Comparison of ENCODE assay signal across 18 cellular contexts in the genomic region with DNA sequence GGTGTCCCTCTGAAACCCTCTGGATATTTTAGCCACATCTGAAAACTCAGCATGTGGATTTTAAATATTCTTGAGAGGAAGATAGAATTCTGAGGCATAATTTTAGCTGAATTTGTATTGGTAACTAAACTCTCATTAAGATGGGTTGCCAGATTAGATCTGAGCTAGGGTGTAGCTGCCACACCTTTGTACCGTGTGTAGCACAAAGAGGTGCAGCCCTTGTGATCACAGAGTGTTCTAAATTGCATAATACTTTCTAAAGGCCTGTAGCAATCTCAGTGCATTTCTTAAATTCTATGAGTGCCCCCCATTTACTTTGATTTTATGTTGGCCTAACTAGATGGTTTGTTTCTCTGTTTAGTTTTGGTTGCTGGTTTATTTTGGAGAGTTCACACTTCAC. TPM values are rescaled to one million over a fixed set of nuclear protein-coding genes. Genes with fewer than 3 reads are reported as not detected.
DNase-seq lines count a peak whose midpoint lies in the region; ATAC-seq, FAIRE-seq and TF ChIP-seq lines count a peak whose summit lies in the region.
"Had no signal": no experiment of that assay in that cellular context is flagged by ENCODE, and none has a peak within 500 bp of the region (broad histone marks: within the 10 kb centered on the region; RNA-seq: fewer than 3 reads in every experiment).

No MANE protein-coding gene starts in this region.

- TF ChIP-seq POLR2A in breast epithelium (IDR thresholded peaks at IDR 0.05) = no peak

- H3K27me3 Mint-ChIP-seq in MCF 10A (ENCODE audit: insufficient read depth, unreplicated experiment) = no peaks in the 10 kb centered on the region
- H3K27me3 Mint-ChIP-seq in naive thymus-derived CD4-positive, alpha-beta T cell = no peaks in the 10 kb centered on the region
- H3K27me3 Mint-ChIP-seq: CD4-positive, alpha-beta T cell had no signal

- H3K4me1 ChIP-seq in breast epithelium = no peaks in the 10 kb centered on the region
- H3K4me1 ChIP-seq in foreskin keratinocyte = peaks cover 32% of the 10 kb centered on the region
- no peaks in the 10 kb centered on the region for H3K4me1 ChIP-seq in small intestine (ENCODE audit: control insufficient read depth in 2 of 2, insufficient read depth in 1 of 2, low read depth in 1 of 2, low read length in 1 of 2)
- no peaks in the 10 kb centered on the region for H3K4me1 ChIP-seq in naive thymus-derived CD4-positive, alpha-beta T cell (ENCODE audit: control insufficient read depth in 2 of 2, insufficient read depth in 2 of 2, low read length in 2 of 2)

- FAIRE-seq in small intestine (lab: Jason Lieb, UNC) = no peak
- FAIRE-seq: A549, H1, HepG2 had no signal

- H3K9me3 Mint-ChIP-seq in MCF 10A (ENCODE audit: unreplicated experiment) = no peaks in the 10 kb centered on the region
- peaks cover 0 to 20% (median 4%) of the 10 kb centered on the region in 11 donors for H3K9me3 Mint-ChIP-seq in naive thymus-derived CD4-positive, alpha-beta T cell
- H3K9me3 Mint-ChIP-seq: H9 had no signal

- DNase-seq in MCF 10A (ENCODE audit: unreplicated experiment) (peak; percentile 43), breast epithelium (ENCODE audit: low spot score in 2 of 2) (no peak), foreskin keratinocyte (peak in 1 of 2 donors; percentile 7), small intestine (peak; percentile 16), substantia nigra (lab: John Stamatoyannopoulos, UW) (no peak)
- no peak for DNase-seq in stimulated activated CD4-positive, alpha-beta T cell treated with anti-CD3 and anti-CD28 coated beads, Interleukin-4, amount 100 ng/mL, for 4 hours
- no peak for DNase-seq in naive thymus-derived CD4-positive, alpha-beta T cell
- DNase-seq: AML-193; CD4-positive, alpha-beta T cell; DMS153; DMS79 treated with DMSO at 0.1 percent for 48 hours; GF-D8; H9 had no signal

- peaks cover 43% of the 10 kb centered on the region for H3K4me1 Mint-ChIP-seq in MCF 10A (ENCODE audit: insufficient read depth, unreplicated experiment)
- no peaks in the 10 kb centered on the region for H3K4me1 Mint-ChIP-seq in naive thymus-derived CD4-positive, alpha-beta T cell
- H3K4me1 Mint-ChIP-seq: H9 had no signal

- H3K27me3 ChIP-seq in breast epithelium (no peaks in the 10 kb centered on the region), foreskin keratinocyte (no peaks in the 10 kb centered on the region), small intestine (ENCODE audit: control insufficient read depth in 2 of 2, insufficient read depth in 2 of 2, low read length in 2 of 2) (no peaks in the 10 kb centered on the region)
- no peaks in the 10 kb centered on the region for H3K27me3 ChIP-seq in naive thymus-derived CD4-positive, alpha-beta T cell (ENCODE audit: control insufficient read depth in 2 of 2, insufficient read depth in 2 of 2, low read length in 2 of 2)

- H3K36me3 Mint-ChIP-seq in MCF 10A (ENCODE audit: insufficient read depth, unreplicated experiment) = peaks cover 6% of the 10 kb centered on the region
- H3K36me3 Mint-ChIP-seq in naive thymus-derived CD4-positive, alpha-beta T cell = peaks cover 0 to 3% (median 0%) of the 10 kb centered on the region in 5 donors

- POLR2A ChIA-PET in MCF 10A (lab: Yijun Ruan, JAX) = interaction anchor here (0.6 to 1.8 kb wide), 21 partner anchors 10 to 678 kb away, joined by 3 to 15 read pairs (median 4); a partner anchor contains a TSS
- POLR2A ChIA-PET in naive thymus-derived CD4-positive, alpha-beta T cell (lab: Charles Lee) = no interaction called here

- WGBS in small intestine, 3 donors = 26 to 63% (median 41%) methylated on average over 1 of the region's 1 CpG

- H3K4me3 ChIP-seq in breast epithelium (no peak overlapping the region), small intestine (ENCODE audit: low read depth in 1 of 2, low read length in 2 of 2) (no peak overlapping the region)
- no peak overlapping the region for H3K4me3 ChIP-seq in naive thymus-derived CD4-positive, alpha-beta T cell (ENCODE audit: low read length)
- H3K4me3 ChIP-seq: A549 had no signal

- CTCF ChIA-PET in MCF 10A (lab: Yijun Ruan, JAX) = interaction anchor here (0.6 to 1.3 kb wide), 5 partner anchors 20 to 53 kb away, joined by 3 to 7 read pairs (median 3); a partner anchor contains a TSS
- CTCF ChIA-PET in naive thymus-derived CD4-positive, alpha-beta T cell (lab: Charles Lee) = no interaction called here

- H3K4me3 Mint-ChIP-seq in MCF 10A (ENCODE audit: unreplicated experiment) = no peak overlapping the region
- no peak overlapping the region for H3K4me3 Mint-ChIP-seq in naive thymus-derived CD4-positive, alpha-beta T cell
- H3K4me3 Mint-ChIP-seq: CD4-positive, alpha-beta T cell; H9 had no signal

- no TSS peak for BruUV-seq in MCF 10A (replicated peaks; lab: Mats Ljungman, UMichigan)

- no peaks in the 10 kb centered on the region for H3K36me3 ChIP-seq in breast epithelium
- no peaks in the 10 kb centered on the region for H3K36me3 ChIP-seq in small intestine (ENCODE audit: control insufficient read depth in 2 of 2, insufficient read depth in 2 of 2, low read length in 2 of 2)
- no peaks in the 10 kb centered on the region for H3K36me3 ChIP-seq in naive thymus-derived CD4-positive, alpha-beta T cell (ENCODE audit: control insufficient read depth in 2 of 3, insufficient read depth in 3 of 3, low read length in 3 of 3)

- intact Hi-C loops in MCF 10A (cut with micrococcal nuclease) = no loop called here
- intact Hi-C loops in breast epithelium (cut with DNase I; ENCODE audit: low total_unique reads) = no loop called here
- intact Hi-C loops in naive thymus-derived CD4-positive, alpha-beta T cell (cut with micrococcal nuclease) = no loop called here

- TF ChIP-seq CTCF in MCF 10A (IDR thresholded peaks at IDR 0.05; ENCODE audit: unreplicated experiment) (no peak), breast epithelium (IDR thresholded peaks at IDR 0.05) (no peak), foreskin keratinocyte (conservative IDR thresholded peaks at IDR 0.05) (no peak)

- H3K27ac ChIP-seq in breast epithelium (no peak overlapping the region), foreskin keratinocyte (peak overlapping the region; percentile 50), small intestine (ENCODE audit: low read depth in 1 of 2, low read length in 1 of 2) (no peak overlapping the region), substantia nigra (ENCODE audit: low read depth, low read length, poor library complexity, severe bottlenecking) (no peak overlapping the region)
- H3K27ac ChIP-seq in naive thymus-derived CD4-positive, alpha-beta T cell (ENCODE audit: low read depth, low read length) = no peak overlapping the region
- H3K27ac ChIP-seq: 22Rv1, A549, C4-2B had no signal

- no peak for ATAC-seq in foreskin keratinocyte
- no peak for ATAC-seq in naive thymus-derived CD4-positive, alpha-beta T cell
- ATAC-seq: A549, HepG2 had no signal

- no peaks in the 10 kb centered on the region for H3K9me3 ChIP-seq in breast epithelium
- no peaks in the 10 kb centered on the region for H3K9me3 ChIP-seq in small intestine (ENCODE audit: control insufficient read depth, low read depth)
- H3K9me3 ChIP-seq in naive thymus-derived CD4-positive, alpha-beta T cell (ENCODE audit: control insufficient read depth in 2 of 3, low read length in 3 of 3) = no peaks in the 10 kb centered on the region
- H3K9me3 ChIP-seq: A549 had no signal

- peak overlapping the region; percentile 98 for H3K27ac Mint-ChIP-seq in MCF 10A (ENCODE audit: low read depth, unreplicated experiment)
- no peak overlapping the region for H3K27ac Mint-ChIP-seq in naive thymus-derived CD4-positive, alpha-beta T cell
- H3K27ac Mint-ChIP-seq: CD4-positive, alpha-beta T cell; H9 had no signal

RNA-seq across cellular contexts. Expression of a gene that starts 53.0 kb away (rescaled TPM):
- total RNA-seq in MCF 10A (2022) (13.3 and 15.7 TPM in 2 replicates), breast epithelium (10 to 100 TPM in 1 of 3 donors, 1 to 10 TPM in 1, under 1 TPM in 1; under 0.01 to 12.0 (median 6.2) TPM), foreskin keratinocyte (53.6 and 61.2 TPM in 2 replicates)
- polyA plus RNA-seq in foreskin keratinocyte (12.9 and 14.2 TPM in 2 replicates), small intestine (1 to 10 TPM; 2.9 to 3.8 (median 2.9) TPM)
- not detected for total RNA-seq in naive thymus-derived CD4-positive, alpha-beta T cell
- polyA plus RNA-seq in naive thymus-derived CD4-positive, alpha-beta T cell = not detected
- total RNA-seq: CD4-positive, alpha-beta T cell had no signal

Comparison
In these comparisons a context has a peak if more than half of its experiments do, and no peak if none do; other contexts are left out.
1. DNase-seq: peak in MCF 10A (single experiment) and small intestine (single experiment); none in breast epithelium (0 of 2), stimulated activated CD4-positive, alpha-beta T cell treated with anti-CD3 and anti-CD28 coated beads, Interleukin-4, amount 100 ng/mL, for 4 hours (0 of 2), substantia nigra (0 of 49) and naive thymus-derived CD4-positive, alpha-beta T cell (0 of 9).